In genomic region chr10:79101560-79101971, GRCh38 we compare ENCODE assay signal across 2 cellular contexts.
TF ChIP-seq lines count a peak whose summit lies in the region.

No MANE protein-coding gene starts in this region.

TF ChIP-seq in A549, 52 proteins besides CTCF, POLR2A, EP300 and RAD21 (continued from another document):
- TF ChIP-seq HMGXB4 (CRISPR knock-in tag; IDR thresholded peaks at IDR 0.05; ENCODE audit: borderline replicate concordance) = no peak
- no peak for TF ChIP-seq BHLHE40 (IDR thresholded peaks at IDR 0.05; ENCODE audit: low read depth, low read length)
- TF ChIP-seq CHD2 (IDR thresholded peaks at IDR 0.05; ENCODE audit: low read length, partially characterized antibody) = no peak
- no peak for TF ChIP-seq FOSL2 (IDR thresholded peaks at IDR 0.05)
- TF ChIP-seq FOSL2 (CRISPR knock-in tag; IDR thresholded peaks at IDR 0.05) = no peak
- TF ChIP-seq BCL3 (IDR thresholded peaks at IDR 0.05) = no peak
- no peak for TF ChIP-seq KDM1A (IDR thresholded peaks at IDR 0.05; ENCODE audit: low read depth)
- TF ChIP-seq E2F6 (IDR thresholded peaks at IDR 0.05; ENCODE audit: borderline replicate concordance, low read depth) = no peak
- no peak for TF ChIP-seq MYC (IDR thresholded peaks at IDR 0.05; ENCODE audit: borderline replicate concordance, low read length)

TF ChIP-seq in GM23338, 12 proteins besides CTCF, POLR2A, EP300 and RAD21 (continued from another document):
- TF ChIP-seq ZNF462 (CRISPR knock-in tag; IDR thresholded peaks at IDR 0.05) (no peak), JUNB (IDR thresholded peaks at IDR 0.05; ENCODE audit: unreplicated experiment) (no peak), ZNF114 (CRISPR knock-in tag; IDR thresholded peaks at IDR 0.05) (no peak), EZH2phosphoT487 (IDR thresholded peaks at IDR 0.05; ENCODE audit: unreplicated experiment) (no peak), POLR2AphosphoS5 (IDR thresholded peaks at IDR 0.05; ENCODE audit: low read depth) (no peak)
